Comparison of ENCODE assay signal across 1 cellular context in genomic region chr6:25447570-25447929, GRCh38.
TF ChIP-seq lines count a peak whose summit lies in the region.

No MANE protein-coding gene starts in this region.

TF ChIP-seq in HepG2, 621 proteins besides CTCF, POLR2A, EP300 and RAD21 (continued from another document):
- no peak for TF ChIP-seq ZNF609 (CRISPR knock-in tag; IDR thresholded peaks at IDR 0.05; ENCODE audit: borderline replicate concordance)
- TF ChIP-seq HDAC6 (IDR thresholded peaks at IDR 0.05; ENCODE audit: low read depth, low read length), result no peak
- no peak for TF ChIP-seq ZNF362 (CRISPR knock-in tag; IDR thresholded peaks at IDR 0.05; ENCODE audit: borderline replicate concordance)
- TF ChIP-seq FOXA3 (CRISPR knock-in tag; IDR thresholded peaks at IDR 0.05), result no peak
- TF ChIP-seq ATF3 (CRISPR knock-in tag; IDR thresholded peaks at IDR 0.05), result no peak
